Comparison of ENCODE assay signal across 16 cellular contexts in the genomic region with DNA sequence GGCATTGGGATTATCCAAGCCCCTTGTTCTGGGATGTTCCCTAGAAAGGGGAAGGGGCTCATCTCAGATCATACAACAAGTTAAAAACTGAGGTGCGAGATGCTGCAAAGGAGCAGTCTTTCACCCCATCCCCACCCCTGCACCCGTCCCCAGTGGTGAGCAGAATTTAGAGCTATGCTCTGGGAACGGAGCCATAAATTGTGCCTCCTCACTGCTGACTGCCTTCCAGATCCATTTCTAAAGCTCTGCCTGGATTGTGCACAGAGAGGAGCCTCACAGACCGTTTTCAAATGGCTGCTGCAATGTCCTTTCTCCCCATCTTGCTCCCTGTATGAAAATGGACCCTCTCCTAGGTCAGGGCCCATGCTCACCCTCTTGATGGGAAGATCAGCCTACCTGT. TPM values are rescaled to one million over a fixed set of nuclear protein-coding genes. Genes with fewer than 3 reads are reported as not detected.
DNase-seq lines count a peak whose midpoint lies in the region; ATAC-seq and TF ChIP-seq lines count a peak whose summit lies in the region.
"Had no signal": no experiment of that assay in that cellular context is flagged by ENCODE, and none has a peak within 500 bp of the region (broad histone marks: within the 10 kb centered on the region; RNA-seq: fewer than 3 reads in every experiment).

No MANE protein-coding gene starts in this region.

- H3K27ac Mint-ChIP-seq in chondrocyte (ENCODE audit: unreplicated experiment) = no peak overlapping the region
- H3K27ac Mint-ChIP-seq: CD4-positive, alpha-beta memory T cell had no signal

- peak overlapping the region; percentile 96 for H3K27ac ChIP-seq in layer of hippocampus (ENCODE audit: low read depth, low read length)
- H3K27ac ChIP-seq: GM23248 had no signal

- no peak overlapping the region for H3K4me3 ChIP-seq in foreskin fibroblast (ENCODE audit: low read depth in 1 of 2, low read length in 2 of 2)
- H3K4me3 ChIP-seq: GM23248 had no signal

- H3K9me3 Mint-ChIP-seq in chondrocyte (ENCODE audit: low read depth) = peaks cover 4% of the 10 kb centered on the region

- H3K27me3 ChIP-seq in layer of hippocampus (ENCODE audit: control insufficient read depth, insufficient read depth, low read length) = no peaks in the 10 kb centered on the region

- peaks cover 5% of the 10 kb centered on the region for H3K36me3 Mint-ChIP-seq in chondrocyte (ENCODE audit: low read depth)
- H3K36me3 Mint-ChIP-seq: CD4-positive, alpha-beta memory T cell had no signal

- intact Hi-C loops in posterior vena cava (cut with DNase I) = no loop called here

- H3K4me1 Mint-ChIP-seq in chondrocyte (ENCODE audit: low read depth) = no peaks in the 10 kb centered on the region
- H3K4me1 Mint-ChIP-seq: CD4-positive, alpha-beta memory T cell had no signal

- H3K4me3 Mint-ChIP-seq in chondrocyte (ENCODE audit: unreplicated experiment) = no peak overlapping the region
- H3K4me3 Mint-ChIP-seq: CD4-positive, alpha-beta memory T cell had no signal

- DNase-seq in Ammon's horn (ENCODE audit: low spot score) (peak; percentile 87), anterior cingulate cortex (lab: John Stamatoyannopoulos, UW) (peak in 48 of 58 donors; percentile 11 to 80 (median 48)), posterior vena cava (ENCODE audit: low spot score) (peak; percentile 15), foreskin fibroblast (no peak), chondrocyte (ENCODE audit: low spot score) (no peak)
- DNase-seq: ACHN; BE2C; Calu3; CD4-positive, alpha-beta memory T cell; GM23248; HCEC 1CT; NCI-H187; NCI-H226; NCI-H524 treated with DMSO at 0.1 percent for 48 hours had no signal

- ATAC-seq in GM21447 (IDR thresholded peaks at IDR 0.05; ENCODE audit: unreplicated experiment) = no peak

- TF ChIP-seq CTCF in foreskin fibroblast (IDR thresholded peaks at IDR 0.05; ENCODE audit: low read depth, low read length) = no peak
- no peak for TF ChIP-seq CTCF in chondrocyte (IDR thresholded peaks at IDR 0.05)

- peaks cover 58% of the 10 kb centered on the region for H3K27me3 Mint-ChIP-seq in chondrocyte (ENCODE audit: low read depth)

RNA-seq across cellular contexts. Expression of gene SLC25A48, which starts 8.3 kb away (rescaled TPM):
- total RNA-seq in posterior vena cava (under 1 TPM; 0.10 to 0.19 TPM), chondrocyte (not detected in 3 replicates)
- total RNA-seq: Calu3; CD4-positive, alpha-beta memory T cell; GM23248 had no signal

RNA-seq across cellular contexts. Expression of gene IL9, which starts 52.9 kb away (rescaled TPM):
- total RNA-seq in posterior vena cava = not detected
- total RNA-seq in chondrocyte = not detected in 3 replicates
- total RNA-seq: Calu3; CD4-positive, alpha-beta memory T cell; GM23248 had no signal

Comparison
In these comparisons a context has a peak if more than half of its experiments do, and no peak if none do; other contexts are left out.
1. DNase-seq: peak in Ammon's horn (single experiment), anterior cingulate cortex (48 of 58) and posterior vena cava (single experiment); none in foreskin fibroblast (0 of 2) and chondrocyte (single experiment).